In genomic region chr12:121812921-121813896, GRCh38 we compare ENCODE assay signal across 8 cellular contexts. TPM values are rescaled to one million over a fixed set of nuclear protein-coding genes. Genes with fewer than 3 reads are reported as not detected.
A peak's percentile ranks its signal among the peaks of the same experiment; 100 is the strongest.
DNase-seq lines count a peak whose midpoint lies in the region; TF ChIP-seq lines count a peak whose summit lies in the region.
"Had no signal": no experiment of that assay in that cellular context is flagged by ENCODE, and none has a peak within 500 bp of the region (broad histone marks: within the 10 kb centered on the region; RNA-seq: fewer than 3 reads in every experiment).

No MANE protein-coding gene starts in this region.

- H3K4me1 ChIP-seq in Loucy (ENCODE audit: insufficient read depth, low read length, poor library complexity, severe bottlenecking) (peaks cover 33% of the 10 kb centered on the region), iPS-18a (ENCODE audit: control insufficient read depth, low read depth, low read length) (peaks cover 8% of the 10 kb centered on the region), stomach (peaks cover 36 to 62% (median 46%) of the 10 kb centered on the region in 4 donors)

- H3K79me2 ChIP-seq in Loucy (ENCODE audit: insufficient read depth, low read length), result peaks cover 65% of the 10 kb centered on the region

- TF ChIP-seq POLR2A in stomach (IDR thresholded peaks at IDR 0.05), result no peak

- H3K27me3 ChIP-seq in Loucy (ENCODE audit: insufficient read depth, low read length, poor library complexity, severe bottlenecking), result no peaks in the 10 kb centered on the region
- H3K27me3 ChIP-seq in iPS-18a (ENCODE audit: control insufficient read depth, insufficient read depth, low read length), result no peaks in the 10 kb centered on the region
- H3K27me3 ChIP-seq in stomach, result no peaks in the 10 kb centered on the region

- peaks cover 44% of the 10 kb centered on the region; the same call in 1 of the 2 replicates for H3K36me3 ChIP-seq in Loucy (ENCODE audit: insufficient read depth, low read length)
- H3K36me3 ChIP-seq in iPS-18a (ENCODE audit: control insufficient read depth, low read depth, low read length), result peaks cover 23% of the 10 kb centered on the region
- peaks cover 68 to 84% (median 75%) of the 10 kb centered on the region in 4 donors for H3K36me3 ChIP-seq in stomach

- H3K4me2 ChIP-seq in Loucy (ENCODE audit: low read depth, low read length, poor library complexity, severe bottlenecking), result peak overlapping the region; percentile 90

- no peaks in the 10 kb centered on the region for H3F3A ChIP-seq in Loucy (ENCODE audit: low read depth)

- peaks cover 44% of the 10 kb centered on the region for H3K4me1 Mint-ChIP-seq in activated naive CD4-positive, alpha-beta T cell treated with anti-CD3 and anti-CD28 coated beads, Interleukin-2, amount 50 U/mL, for 24 hours

- H3K9me3 ChIP-seq in Loucy (ENCODE audit: insufficient read depth, low read depth, low read length) (no peaks in the 10 kb centered on the region), iPS-18a (ENCODE audit: control insufficient read depth, low read depth, low read length) (no peaks in the 10 kb centered on the region), stomach (no peaks in the 10 kb centered on the region)

- peak overlapping the region; percentile 23 for H3K27ac Mint-ChIP-seq in activated naive CD4-positive, alpha-beta T cell treated with anti-CD3 and anti-CD28 coated beads, Interleukin-2, amount 50 U/mL, for 24 hours

- no peak overlapping the region for H3K9ac ChIP-seq in Loucy (ENCODE audit: low read depth, low read length, poor library complexity, severe bottlenecking)
- no peak overlapping the region for H3K9ac ChIP-seq in iPS-18a (ENCODE audit: low read length)

- peaks cover 9% of the 10 kb centered on the region for H3K36me3 Mint-ChIP-seq in activated naive CD4-positive, alpha-beta T cell treated with anti-CD3 and anti-CD28 coated beads, Interleukin-2, amount 50 U/mL, for 24 hours

- no peak for TF ChIP-seq EP300 in stomach (IDR thresholded peaks at IDR 0.05)

- TF ChIP-seq CTCF in Loucy (conservative IDR thresholded peaks at IDR 0.05; ENCODE audit: low read length) (no peak), stomach (IDR thresholded peaks at IDR 0.05) (no peak)

- intact Hi-C loops in stomach (cut with DNase I; ENCODE audit: low total_unique reads), result loop anchor here (5.0 kb wide), 1 partner anchor 36 kb away; no protein-coding TSS in a partner anchor

- DNase-seq in stomach, result peak; percentile 69
- no peak for DNase-seq in NCI-H526 (lab: John Stamatoyannopoulos, UW)
- no peak for DNase-seq in stimulated activated CD4-positive, alpha-beta T cell treated with anti-CD3 and anti-CD28 coated beads, Interleukin-1b, Interleukin-23, amount 100 ng/mL, for 48 hours
- no peak for DNase-seq in UCSD-AML1 (lab: John Stamatoyannopoulos, UW; ENCODE audit: unreplicated experiment)

- H3K27me3 Mint-ChIP-seq in activated naive CD4-positive, alpha-beta T cell treated with anti-CD3 and anti-CD28 coated beads, Interleukin-2, amount 50 U/mL, for 24 hours, result no peaks in the 10 kb centered on the region

- H3K9me3 Mint-ChIP-seq in activated naive CD4-positive, alpha-beta T cell treated with anti-CD3 and anti-CD28 coated beads, Interleukin-2, amount 50 U/mL, for 24 hours, result no peaks in the 10 kb centered on the region

- no peak overlapping the region for H2AFZ ChIP-seq in Loucy (ENCODE audit: low read length)

- H3K27ac ChIP-seq in iPS-18a (ENCODE audit: low read length) (no peak overlapping the region), stomach (peak overlapping the region; percentile 68 to 84 (median 83))

- 25 to 36% (median 30%) methylated on average over 23 to 25 of the region's 25 CpGs for WGBS in stomach, 5 donors

- H3K4me3 Mint-ChIP-seq in activated naive CD4-positive, alpha-beta T cell treated with anti-CD3 and anti-CD28 coated beads, Interleukin-2, amount 50 U/mL, for 24 hours, result peak overlapping the region; percentile 85

- H3K4me3 ChIP-seq in Loucy (ENCODE audit: low read length, poor library complexity, severe bottlenecking) (no peak overlapping the region), iPS-18a (ENCODE audit: low read length) (peak overlapping the region; percentile 94), stomach (peak overlapping the region; percentile 60 to 75 (median 70))

- no peaks in the 10 kb centered on the region for H3K9me2 ChIP-seq in Loucy (replicated peaks; ENCODE audit: low read depth, low read length)

- H4K20me1 ChIP-seq in Loucy (ENCODE audit: insufficient read depth, low read length, poor library complexity, severe bottlenecking), result peaks cover 34% of the 10 kb centered on the region

RNA-seq across cellular contexts. Expression of gene SETD1B, which starts 9.4 kb away (rescaled TPM):
- 10 to 100 TPM in 3 of 5 donors, 1 to 10 TPM in 2; 7.2 to 27.5 (median 11.7) TPM for total RNA-seq in stomach
- polyA plus RNA-seq in stomach, result 1 to 10 TPM; 3.2 to 5.4 (median 5.3) TPM

RNA-seq across cellular contexts. Expression of gene RHOF, which starts 19.7 kb away (rescaled TPM):
- total RNA-seq in stomach, result 100 to 1,000 TPM in 1 of 5 donors, 10 to 100 TPM in 3, 1 to 10 TPM in 1; 8.0 to 105 (median 29.5) TPM
- polyA plus RNA-seq in stomach, result 10 to 100 TPM in 2 of 3 donors, 1 to 10 TPM in 1; 3.2 to 36.4 (median 13.6) TPM

RNA-seq across cellular contexts. Expression of gene HPD, which starts 45.5 kb away (rescaled TPM):
- total RNA-seq in stomach, result under 1 TPM in 1 of 5 donors, not detected in 4; 0.73 TPM
- 1 to 10 TPM in 1 of 3 donors, under 1 TPM in 1, not detected in 1; 0.40 to 3.1 TPM for polyA plus RNA-seq in stomach
- total RNA-seq: HT-29 had no signal
